2 cellular contexts compared by ENCODE assay signal in the genomic region with DNA sequence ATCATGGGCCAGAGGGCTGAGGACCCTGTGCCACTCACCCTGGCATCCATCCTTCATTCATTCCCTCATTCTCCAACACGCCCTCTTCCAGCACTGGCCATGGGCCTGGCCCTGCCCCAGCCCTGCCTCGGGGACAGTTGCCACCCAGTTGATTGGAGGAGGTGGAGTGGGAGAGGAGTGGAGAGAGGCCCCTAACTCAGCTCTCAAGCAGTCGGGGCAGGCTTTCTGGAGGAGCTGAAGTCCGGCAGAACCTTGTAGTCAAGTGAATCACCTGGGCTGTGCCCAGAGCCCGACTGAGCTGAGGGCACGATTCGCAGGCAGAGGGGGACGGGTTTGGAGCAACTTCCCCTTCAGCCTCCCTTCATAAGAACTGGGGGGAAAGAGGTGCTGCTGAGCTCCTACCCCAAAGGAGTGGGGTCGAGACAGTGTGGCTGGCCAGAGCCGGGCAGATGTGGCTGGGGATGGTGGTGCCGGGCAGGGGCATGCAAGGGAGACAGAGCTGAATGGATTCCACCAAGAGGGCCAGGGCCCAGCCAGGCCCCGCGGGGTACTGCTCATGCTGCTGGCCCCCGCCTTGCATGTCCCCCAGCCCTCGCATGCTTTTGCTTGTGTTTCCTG.
TF ChIP-seq lines count a peak whose summit lies in the region.

No MANE protein-coding gene starts in this region.

TF ChIP-seq in GM23338, 12 proteins besides CTCF, POLR2A, EP300 and RAD21:
- no peak for TF ChIP-seq NANOG (IDR thresholded peaks at IDR 0.05; ENCODE audit: borderline replicate concordance)

TF ChIP-seq in K562, 482 proteins besides CTCF, POLR2A, EP300 and RAD21:
- TF ChIP-seq MYNN (IDR thresholded peaks at IDR 0.05), result 0 out of 2 replicates have a peak, but pooled peaks have one; percentile 20
- TF ChIP-seq MYNN (CRISPR knock-in tag; IDR thresholded peaks at IDR 0.05), result no peak
- TF ChIP-seq, protein P1, sequence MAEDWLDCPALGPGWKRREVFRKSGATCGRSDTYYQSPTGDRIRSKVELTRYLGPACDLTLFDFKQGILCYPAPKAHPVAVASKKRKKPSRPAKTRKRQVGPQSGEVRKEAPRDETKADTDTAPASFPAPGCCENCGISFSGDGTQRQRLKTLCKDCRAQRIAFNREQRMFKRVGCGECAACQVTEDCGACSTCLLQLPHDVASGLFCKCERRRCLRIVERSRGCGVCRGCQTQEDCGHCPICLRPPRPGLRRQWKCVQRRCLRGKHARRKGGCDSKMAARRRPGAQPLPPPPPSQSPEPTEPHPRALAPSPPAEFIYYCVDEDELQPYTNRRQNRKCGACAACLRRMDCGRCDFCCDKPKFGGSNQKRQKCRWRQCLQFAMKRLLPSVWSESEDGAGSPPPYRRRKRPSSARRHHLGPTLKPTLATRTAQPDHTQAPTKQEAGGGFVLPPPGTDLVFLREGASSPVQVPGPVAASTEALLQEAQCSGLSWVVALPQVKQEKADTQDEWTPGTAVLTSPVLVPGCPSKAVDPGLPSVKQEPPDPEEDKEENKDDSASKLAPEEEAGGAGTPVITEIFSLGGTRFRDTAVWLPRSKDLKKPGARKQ (CRISPR knock-in tag; IDR thresholded peaks at IDR 0.05), result no peak
- TF ChIP-seq ZNF444 (CRISPR knock-in tag; IDR thresholded peaks at IDR 0.05), result no peak
- TF ChIP-seq BRCA1 (IDR thresholded peaks at IDR 0.05), result no peak
- TF ChIP-seq BRCA1 (CRISPR knock-in tag; IDR thresholded peaks at IDR 0.05), result 0 out of 2 replicates have a peak, but pooled peaks have one; percentile 35
- TF ChIP-seq ZC3H4 (CRISPR knock-in tag; IDR thresholded peaks at IDR 0.05; ENCODE audit: borderline replicate concordance), result peak; percentile 44; the same call in 1 of the 2 replicates
- TF ChIP-seq TAF15 (IDR thresholded peaks at IDR 0.05; ENCODE audit: low read depth, low read length), result no peak
- peak; percentile 56 for TF ChIP-seq STAG1 (CRISPR knock-in tag; IDR thresholded peaks at IDR 0.05; ENCODE audit: borderline replicate concordance)
- TF ChIP-seq ADNP (tag; IDR thresholded peaks at IDR 0.05), result no peak
- no peak; the same call in 1 of the 2 replicates for TF ChIP-seq POLR2G (IDR thresholded peaks at IDR 0.05; ENCODE audit: low read depth, low read length)
- TF ChIP-seq, protein P2, sequence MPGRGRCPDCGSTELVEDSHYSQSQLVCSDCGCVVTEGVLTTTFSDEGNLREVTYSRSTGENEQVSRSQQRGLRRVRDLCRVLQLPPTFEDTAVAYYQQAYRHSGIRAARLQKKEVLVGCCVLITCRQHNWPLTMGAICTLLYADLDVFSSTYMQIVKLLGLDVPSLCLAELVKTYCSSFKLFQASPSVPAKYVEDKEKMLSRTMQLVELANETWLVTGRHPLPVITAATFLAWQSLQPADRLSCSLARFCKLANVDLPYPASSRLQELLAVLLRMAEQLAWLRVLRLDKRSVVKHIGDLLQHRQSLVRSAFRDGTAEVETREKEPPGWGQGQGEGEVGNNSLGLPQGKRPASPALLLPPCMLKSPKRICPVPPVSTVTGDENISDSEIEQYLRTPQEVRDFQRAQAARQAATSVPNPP (IDR thresholded peaks at IDR 0.05; ENCODE audit: borderline replicate concordance, insufficient read depth, insufficient read length), result no peak
- TF ChIP-seq ZFX (CRISPR knock-in tag; IDR thresholded peaks at IDR 0.05), result peak; percentile 24; the same call in 1 of the 2 replicates
